Comparison of ENCODE assay signal across 8 cellular contexts in the genomic region with DNA sequence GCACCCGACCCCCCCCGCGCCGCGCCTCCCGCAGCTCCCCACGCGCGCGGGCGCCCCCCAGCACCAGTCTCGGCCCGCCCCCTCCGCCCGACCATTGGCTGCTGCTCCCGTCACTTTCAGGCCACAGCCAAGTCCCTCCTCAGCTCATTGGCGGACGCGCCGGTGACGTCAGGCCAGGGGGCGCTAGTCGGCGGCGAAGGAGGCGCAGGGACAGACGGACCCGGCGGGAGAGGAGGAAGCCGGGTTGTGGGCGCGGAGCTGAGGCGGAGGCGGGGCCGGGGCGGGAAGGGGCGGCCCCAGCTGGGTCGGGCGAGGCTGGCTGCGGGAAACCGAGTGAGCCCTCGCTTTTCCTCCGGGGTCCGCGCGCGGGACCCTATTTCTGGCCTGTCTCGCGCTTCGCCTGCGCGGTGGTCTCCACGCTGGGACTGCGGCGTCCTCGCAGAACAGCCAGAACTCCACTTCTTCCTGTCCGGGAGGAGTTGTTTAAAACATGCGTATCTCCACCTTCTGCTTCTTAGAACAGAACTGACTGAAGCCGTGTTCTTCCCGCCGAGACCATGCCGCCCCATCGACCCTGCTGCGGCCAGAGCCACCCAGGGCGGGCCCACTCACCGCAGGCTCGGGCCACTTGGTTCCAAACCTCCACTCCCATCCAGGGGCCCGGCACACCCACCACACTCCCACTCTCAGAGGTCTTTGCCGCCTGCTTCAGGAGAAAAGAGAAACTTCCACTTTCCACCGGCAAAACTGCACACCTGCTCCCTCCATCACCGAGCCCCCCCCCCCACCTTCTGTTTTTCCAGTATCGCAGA. TPM values are rescaled to one million over a fixed set of nuclear protein-coding genes. Genes with fewer than 3 reads are reported as not detected.
DNase-seq lines count a peak whose midpoint lies in the region; ATAC-seq and TF ChIP-seq lines count a peak whose summit lies in the region.

No MANE protein-coding gene starts in this region.

- H3K4me2 ChIP-seq in IMR-90 (ENCODE audit: low read depth, low read length), result peak overlapping the region; percentile 90
- H3K4me2 ChIP-seq in OCI-LY3 (ENCODE audit: low read length), result peak overlapping the region; percentile 75

- H3K9ac ChIP-seq in IMR-90 (ENCODE audit: low read depth, low read length) (peak overlapping the region; percentile 77), OCI-LY3 (ENCODE audit: low read length) (peak overlapping the region; percentile 85)

- DNase-seq in DMS53 (lab: John Stamatoyannopoulos, UW) (peak; percentile 91), IMR-90 (peak; percentile 96), activated T-cell treated with anti-CD3 and anti-CD28 coated beads for 48 hours (ENCODE audit: low read depth) (peak; percentile 99), epithelial cell of proximal tubule (ENCODE audit: low read depth) (peak; percentile 41), mucosa of gallbladder (ENCODE audit: low spot score) (peak; percentile 99)
- DNase-seq in stimulated activated CD8-positive, alpha-beta memory T cell treated with anti-CD3 and anti-CD28 coated beads, Interleukin-4, amount 100 ng/mL, for 24 hours (ENCODE audit: low read depth), result peak; percentile 100

- H3K9me3 ChIP-seq in IMR-90 (ENCODE audit: control insufficient read depth, insufficient read depth, low read length) (no peaks in the 10 kb centered on the region), OCI-LY3 (ENCODE audit: insufficient read depth, low read length) (no peaks in the 10 kb centered on the region)

- TF ChIP-seq CTCF in IMR-90 (conservative IDR thresholded peaks at IDR 0.05; ENCODE audit: low read depth, low read length) (peak; percentile 65), OCI-LY3 (IDR thresholded peaks at IDR 0.05; ENCODE audit: low read depth, low read length) (peak; percentile 34), epithelial cell of proximal tubule (conservative IDR thresholded peaks at IDR 0.05; ENCODE audit: low read depth, low read length) (peak; percentile 46)

- POLR2A ChIA-PET in IMR-90 (lab: Charles Lee; ENCODE audit: unreplicated experiment), result no interaction called here

- H3K56ac ChIP-seq in IMR-90 (ENCODE audit: extremely low read depth, insufficient read depth, low read length), result peak overlapping the region; percentile 42; the same call in 1 of the 2 replicates

- 0 out of 2 replicates have a peak, but pooled peaks cover 2% of the 10 kb centered on the region for H3K36me3 ChIP-seq in IMR-90 (ENCODE audit: control insufficient read depth, insufficient read depth, low read length)
- H3K36me3 ChIP-seq in OCI-LY3 (replicated peaks; ENCODE audit: low read depth, low read length), result peaks cover 2% of the 10 kb centered on the region

- H2BK15ac ChIP-seq in IMR-90 (ENCODE audit: low read depth, low read length), result no peak overlapping the region

- TF ChIP-seq POLR2A in IMR-90 (IDR thresholded peaks at IDR 0.05; ENCODE audit: low read depth, low read length), result no peak

- ATAC-seq in GM21529 (IDR thresholded peaks at IDR 0.05; ENCODE audit: unreplicated experiment) (peak; percentile 92), IMR-90 (ENCODE audit: low read depth) (peak; percentile 96)

- H3K14ac ChIP-seq in IMR-90 (replicated peaks; ENCODE audit: low read depth, low read length), result peak overlapping the region; percentile 59; the same call in 1 of the 2 replicates

- H2AK5ac ChIP-seq in IMR-90 (ENCODE audit: low read depth, low read length), result no peak overlapping the region

- peak overlapping the region; percentile 3 for H2BK120ac ChIP-seq in IMR-90 (ENCODE audit: low read depth, low read length)

- H3K79me2 ChIP-seq in OCI-LY3 (ENCODE audit: low read length), result peaks cover 45% of the 10 kb centered on the region

- H3K79me1 ChIP-seq in IMR-90 (ENCODE audit: low read depth in 1 of 2, low read length in 2 of 2), result peaks cover 4 to 17% of the 10 kb centered on the region in 2 experiments; a peak in 3 of 4 replicates

- H2AFZ ChIP-seq in IMR-90 (replicated peaks; ENCODE audit: low read length, poor library complexity) (peak overlapping the region; percentile 90), OCI-LY3 (ENCODE audit: low read depth, low read length) (peak overlapping the region; percentile 87)

- H2BK5ac ChIP-seq in IMR-90 (ENCODE audit: low read depth, low read length, poor library complexity, severe bottlenecking), result no peak overlapping the region

- intact Hi-C loops in IMR-90 (cut with micrococcal nuclease), result loop anchor here (5.0 kb wide), 1 partner anchor 103 kb away; no protein-coding TSS in a partner anchor

- no peak overlapping the region for H2BK20ac ChIP-seq in IMR-90 (ENCODE audit: low read depth, low read length)

- 1% methylated on average over 15 of the region's 72 CpGs; no CpG with 5 or more reads in 1 of the 2 experiments for WGBS in IMR-90 (ENCODE audit: extremely low coverage in 2 of 2, insufficient read length in 1 of 2), 2 experiments

- peak overlapping the region; percentile 57 for H3K18ac ChIP-seq in IMR-90 (ENCODE audit: low read depth, low read length)

- H4K20me1 ChIP-seq in IMR-90 (ENCODE audit: insufficient read depth, low read length) (peaks cover 4% of the 10 kb centered on the region; the same call in 1 of the 2 replicates), OCI-LY3 (ENCODE audit: insufficient read depth, low read length) (peaks cover 11% of the 10 kb centered on the region)

- H3K9me1 ChIP-seq in IMR-90 (ENCODE audit: insufficient read depth, low read length), result peaks cover 4% of the 10 kb centered on the region; the same call in 1 of the 2 replicates

- no peak overlapping the region for H4K5ac ChIP-seq in IMR-90 (ENCODE audit: low read depth, low read length)

- dilution Hi-C loops in IMR-90 (cut with HindIII; ENCODE audit: low sequenced_read_pairs, unreplicated experiment), result no loop called here

- peak overlapping the region; percentile 74; the same call in 1 of the 2 replicates for H3K23ac ChIP-seq in IMR-90 (ENCODE audit: low read depth, low read length)

- CTCF ChIA-PET in IMR-90 (lab: Yijun Ruan, JAX), result interaction anchor here (0.8 kb wide), 1 partner anchor 95 kb away, joined by 3 read pairs; no protein-coding TSS in a partner anchor

- no peak overlapping the region for H4K91ac ChIP-seq in IMR-90 (ENCODE audit: insufficient read depth, low read depth, low read length)

- H4K8ac ChIP-seq in IMR-90 (ENCODE audit: low read depth in 2 of 2, low read length in 2 of 2), result peak overlapping the region in 1 of 2 experiments; percentile 60; a peak in 1 of 4 replicates

- no peak for TF ChIP-seq RAD21 in IMR-90 (IDR thresholded peaks at IDR 0.05; ENCODE audit: low read length)

- in situ Hi-C loops in IMR-90 (cut with MboI; ENCODE audit: low sequenced_read_pairs), result no loop called here

- H3K27me3 ChIP-seq in IMR-90 (ENCODE audit: control insufficient read depth, insufficient read depth, low read length) (peaks cover 2% of the 10 kb centered on the region), OCI-LY3 (ENCODE audit: low read depth, low read length) (0 out of 2 replicates have a peak, but pooled peaks cover 3% of the 10 kb centered on the region)

- H3K4me1 ChIP-seq in IMR-90 (ENCODE audit: control insufficient read depth, insufficient read depth, low read length) (peaks cover 8% of the 10 kb centered on the region; the same call in 1 of the 2 replicates), OCI-LY3 (ENCODE audit: low read length) (peaks cover 12% of the 10 kb centered on the region; the same call in 1 of the 2 replicates)

- peak overlapping the region; percentile 32 for H3K4ac ChIP-seq in IMR-90 (ENCODE audit: low read depth, low read length)

- peak overlapping the region; percentile 93 for H3K4me3 ChIP-seq in IMR-90 (ENCODE audit: insufficient read depth, low read depth, low read length)
- H3K4me3 ChIP-seq in OCI-LY3 (ENCODE audit: low read length), result peak overlapping the region; percentile 93
- H3K4me3 ChIP-seq in epithelial cell of proximal tubule (ENCODE audit: low read depth, low read length), result peak overlapping the region; percentile 76

- H3K27ac ChIP-seq in IMR-90 (ENCODE audit: insufficient read depth, low read length) (peak overlapping the region; percentile 36; the same call in 1 of the 2 replicates), OCI-LY3 (ENCODE audit: low read length) (peak overlapping the region; percentile 28)

- BruUV-seq in IMR-90 (replicated peaks; lab: Mats Ljungman, UMichigan), result no TSS peak

- H2AK9ac ChIP-seq in IMR-90 (replicated peaks; ENCODE audit: low read depth, low read length, poor library complexity), result peak overlapping the region; percentile 2

TF ChIP-seq in IMR-90, 13 proteins besides CTCF, POLR2A, EP300 and RAD21:
- 0 out of 2 replicates have a peak, but pooled peaks have one; percentile 9 for TF ChIP-seq MXI1 (IDR thresholded peaks at IDR 0.05; ENCODE audit: borderline replicate concordance, low read depth, low read length)
- TF ChIP-seq FOS (IDR thresholded peaks at IDR 0.05; ENCODE audit: low read depth, low read length), result peak; percentile 69; the same call in 1 of the 2 replicates
- no peak for TF ChIP-seq BHLHE40 (IDR thresholded peaks at IDR 0.05; ENCODE audit: low read depth, low read length)
- TF ChIP-seq MAZ (IDR thresholded peaks at IDR 0.05; ENCODE audit: borderline replicate concordance, low read depth, low read length), result peak; percentile 81; the same call in 1 of the 2 replicates
TF ChIP-seq in IMR-90: peak in this region for 3.

RNA-seq across cellular contexts. Expression of gene TMTC4, which starts 0.5 kb away (rescaled TPM):
- 13.1 and 14.3 TPM in 2 replicates for total RNA-seq in IMR-90 (2012; rRNA removed)
- 7.4 and 8.4 TPM in 2 replicates for polyA plus RNA-seq in IMR-90 (2012; rRNA removed)
- polyA plus RNA-seq in IMR-90 (2012; cell fraction: cytosol; rRNA removed), result 6.2 and 6.5 TPM in 2 replicates
- polyA plus RNA-seq in IMR-90 (2012; cell fraction: nucleus; rRNA removed; ENCODE audit: low replicate concordance), result 9.1 and 18.2 TPM in 2 replicates
- 29.8 and 31.2 TPM in 2 replicates for total RNA-seq in epithelial cell of proximal tubule
- total RNA-seq in mucosa of gallbladder, result 24.3 TPM

Comparison
In these comparisons a context has a peak if more than half of its experiments do, and no peak if none do; other contexts are left out.
1. Peak in every context shown above with its lines: DNase-seq, ATAC-seq, H3K4me3 ChIP-seq and H3K27ac ChIP-seq.
2. DNase-seq: peak in every context shown above with its lines; median percentile 100 in stimulated activated CD8-positive, alpha-beta memory T cell treated with anti-CD3 and anti-CD28 coated beads, Interleukin-4, amount 100 ng/mL, for 24 hours; 99 in activated T-cell treated with anti-CD3 and anti-CD28 coated beads for 48 hours; 99 in mucosa of gallbladder; 96 in IMR-90; 91 in DMS53; 41 in epithelial cell of proximal tubule.